ENCODE assay signal across 9 cellular contexts in the genomic region with DNA sequence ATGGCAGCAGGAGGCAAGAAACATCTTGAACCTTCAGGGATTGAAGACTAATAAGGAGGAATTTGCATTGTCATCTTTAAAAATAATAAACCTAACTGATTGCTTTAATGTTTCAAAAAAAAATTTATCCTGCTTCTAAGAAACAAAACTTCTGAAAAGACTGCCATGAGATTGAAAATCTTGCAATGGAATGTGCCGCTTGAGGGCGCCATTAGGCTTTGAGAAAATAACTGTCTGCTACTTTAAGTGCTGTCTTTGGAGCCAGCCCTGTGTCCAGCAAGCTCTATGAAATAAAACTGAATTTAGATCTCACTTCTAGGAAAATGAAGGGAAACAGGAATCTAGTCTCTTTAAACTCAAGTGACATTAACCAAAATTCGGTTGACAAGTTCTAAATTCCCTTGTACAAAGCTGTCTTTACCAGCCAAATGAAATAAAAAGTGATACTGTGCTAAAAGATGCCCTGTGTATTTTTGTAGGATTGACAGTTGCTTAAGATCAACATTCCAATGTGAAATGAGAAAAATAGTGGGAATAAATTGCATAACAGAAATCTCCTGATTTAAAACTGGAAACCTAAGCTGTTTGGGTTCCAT.
DNase-seq lines count a peak whose midpoint lies in the region; ATAC-seq and TF ChIP-seq lines count a peak whose summit lies in the region.
"Had no signal": no experiment of that assay in that cellular context is flagged by ENCODE, and none has a peak within 500 bp of the region (broad histone marks: within the 10 kb centered on the region; RNA-seq: fewer than 3 reads in every experiment).

No MANE protein-coding gene starts in this region.

- H3K27ac ChIP-seq in A673 (ENCODE audit: low read depth, low read length, poor library complexity, severe bottlenecking) (no peak overlapping the region), OCI-LY3 (ENCODE audit: low read length) (no peak overlapping the region), osteoblast (ENCODE audit: low read depth, low read length) (no peak overlapping the region)
- H3K27ac ChIP-seq: skin epidermis had no signal

- H3K36me3 ChIP-seq in A673 (ENCODE audit: insufficient read depth, low read length, poor library complexity, severe bottlenecking) (no peaks in the 10 kb centered on the region), OCI-LY3 (replicated peaks; ENCODE audit: low read depth, low read length) (no peaks in the 10 kb centered on the region), osteoblast (ENCODE audit: insufficient read depth, low read length) (no peaks in the 10 kb centered on the region)

- H3K4me2 ChIP-seq in OCI-LY3 (ENCODE audit: low read length) (no peak overlapping the region), osteoblast (ENCODE audit: insufficient read depth, low read length) (no peak overlapping the region)

- H3K9me3 ChIP-seq in A673 (ENCODE audit: low read depth, low read length, poor library complexity, severe bottlenecking) (no peaks in the 10 kb centered on the region), OCI-LY3 (ENCODE audit: insufficient read depth, low read length) (no peaks in the 10 kb centered on the region), osteoblast (ENCODE audit: low read depth, low read length) (no peaks in the 10 kb centered on the region)

- no peaks in the 10 kb centered on the region for H3K4me1 ChIP-seq in A673 (ENCODE audit: insufficient read depth, low read length, poor library complexity, severe bottlenecking)
- H3K4me1 ChIP-seq in OCI-LY3 (ENCODE audit: low read length), result peaks cover 31% of the 10 kb centered on the region
- peaks cover 31% of the 10 kb centered on the region for H3K4me1 ChIP-seq in osteoblast (ENCODE audit: insufficient read depth, low read length)

- H3K27me3 ChIP-seq in A673 (replicated peaks; ENCODE audit: insufficient read depth, low read depth, low read length, poor library complexity) (peaks cover 9% of the 10 kb centered on the region), OCI-LY3 (ENCODE audit: low read depth, low read length) (peaks cover 84% of the 10 kb centered on the region), osteoblast (ENCODE audit: insufficient read depth, low read length) (no peaks in the 10 kb centered on the region)

- POLR2A ChIA-PET in A673 (lab: Charles Lee; ENCODE audit: low non-redundant PET), result no interaction called here

- TF ChIP-seq CTCF in A673 (conservative IDR thresholded peaks at IDR 0.05; ENCODE audit: low read depth, low read length) (peak; percentile 87), GM12865 (IDR thresholded peaks at IDR 0.05; ENCODE audit: insufficient read depth, low read depth, low read length, missing control alignments) (peak; percentile 50), OCI-LY3 (IDR thresholded peaks at IDR 0.05; ENCODE audit: low read depth, low read length) (peak; percentile 84), fibroblast of mammary gland (conservative IDR thresholded peaks at IDR 0.05; ENCODE audit: control insufficient read depth, insufficient read depth, low read depth, low read length) (peak; percentile 77), osteoblast (IDR thresholded peaks at IDR 0.05; ENCODE audit: extremely low read depth, low read depth, low read length) (peak; percentile 83)

- no TSS peak for BruUV-seq in A673 (replicated peaks; lab: Mats Ljungman, UMichigan)

- CTCF ChIA-PET in A673 (lab: Charles Lee), result interaction anchor here (0.9 to 4.0 kb wide), 5 partner anchors 53 to 389 kb away, joined by 3 to 27 read pairs (median 4); partner anchors contain the start of gene GPX8

- no peak overlapping the region for H3K9ac ChIP-seq in OCI-LY3 (ENCODE audit: low read length)

- H2AFZ ChIP-seq in OCI-LY3 (ENCODE audit: low read depth, low read length) (no peak overlapping the region), osteoblast (ENCODE audit: low read length) (no peak overlapping the region)

- H3K4me3 ChIP-seq in A673 (ENCODE audit: low read depth, low read length, poor library complexity, severe bottlenecking), result no peak overlapping the region
- H3K4me3 ChIP-seq in GM12865 (ENCODE audit: low read depth, low read length), result no peak overlapping the region
- no peak overlapping the region for H3K4me3 ChIP-seq in OCI-LY3 (ENCODE audit: low read length)
- no peak overlapping the region for H3K4me3 ChIP-seq in fibroblast of mammary gland (ENCODE audit: control insufficient read depth, low read depth, low read length)
- H3K4me3 ChIP-seq in osteoblast (ENCODE audit: insufficient read depth, low read length), result no peak overlapping the region
- H3K4me3 ChIP-seq: skin epidermis had no signal

- H4K20me1 ChIP-seq in OCI-LY3 (ENCODE audit: insufficient read depth, low read length) (no peaks in the 10 kb centered on the region), osteoblast (ENCODE audit: insufficient read depth, low read length) (no peaks in the 10 kb centered on the region)

- ATAC-seq in HG02840 (IDR thresholded peaks at IDR 0.05; ENCODE audit: low FRiP score, unreplicated experiment), result no peak

- DNase-seq in A673 (ENCODE audit: low spot score), result peak; percentile 75
- peak; percentile 58 for DNase-seq in GM12865 (ENCODE audit: low read depth)
- peak; percentile 70 for DNase-seq in activated T-cell treated with anti-CD3 and anti-CD28 coated beads, Interleukin-2, amount 50 U/mL, for 1 hour
- DNase-seq in fibroblast of mammary gland (ENCODE audit: low read depth), result peak; percentile 75
- no peak for DNase-seq in osteoblast (ENCODE audit: insufficient read length, low spot score, missing footprints)
- DNase-seq in ureter (ENCODE audit: low spot score), result peak; percentile 62

- intact Hi-C loops in A673 (cut with micrococcal nuclease; ENCODE audit: unreplicated experiment), result loop anchor here (1.0 to 5.0 kb wide), 2 partner anchors 51 to 240 kb away; no protein-coding TSS in a partner anchor

- H3K79me2 ChIP-seq in OCI-LY3 (ENCODE audit: low read length), result no peaks in the 10 kb centered on the region
- no peaks in the 10 kb centered on the region for H3K79me2 ChIP-seq in osteoblast (ENCODE audit: insufficient read depth, low read length)
